41 cellular contexts compared by ENCODE assay signal in the genomic region with DNA sequence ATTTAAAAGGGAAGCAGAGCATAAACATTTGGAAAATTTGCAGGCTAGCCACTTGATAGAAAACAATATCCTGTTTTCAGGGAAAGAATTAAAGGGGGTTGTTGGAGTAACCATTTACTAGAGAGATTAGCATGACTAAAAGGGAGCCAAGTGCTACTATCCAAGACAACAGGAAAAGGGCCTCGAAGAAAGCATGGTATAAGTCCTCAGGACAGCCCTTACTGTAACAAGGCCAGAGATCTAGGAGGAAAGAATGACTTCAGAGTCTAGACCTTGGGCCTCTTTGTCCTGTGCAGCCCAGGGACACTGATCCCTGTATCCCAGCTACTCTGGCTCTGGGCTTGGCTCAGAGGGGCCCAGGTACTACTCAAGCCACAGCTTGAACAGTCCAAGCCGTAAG. TPM values are rescaled to one million over a fixed set of nuclear protein-coding genes. Genes with fewer than 3 reads are reported as not detected.
"Had no signal": no experiment of that assay in that cellular context is flagged by ENCODE, and none has a peak within 500 bp of the region (broad histone marks: within the 10 kb centered on the region; RNA-seq: fewer than 3 reads in every experiment).

No MANE protein-coding gene starts in this region.

- H3K9me3 Mint-ChIP-seq: activated CD4-positive, alpha-beta memory T cell treated with anti-CD3 and anti-CD28 coated beads for 36 hours; activated CD4-positive, alpha-beta T cell treated with anti-CD3 and anti-CD28 coated beads, Interleukin-2, amount 10 ng/mL, durations not matched to agents 24 days and 14 days; activated naive CD4-positive, alpha-beta T cell treated with anti-CD3 and anti-CD28 coated beads for 36 hours; activated naive CD4-positive, alpha-beta T cell treated with anti-CD3 and anti-CD28 coated beads, Interleukin-2, amount 50 U/mL, for 24 hours; activated naive CD8-positive, alpha-beta T cell treated with anti-CD3 and anti-CD28 coated beads for 36 hours; activated naive CD8-positive, alpha-beta T cell treated with anti-CD3 and anti-CD28 coated beads, Interleukin-2, amount 50 U/mL, for 24 hours; activated T-helper 1 cell treated with anti-CD3 and anti-CD28 coated beads, Interleukin-12 subunit alpha, Interleukin-12 subunit beta, Interleukin-2, Interleukin-4 antibody, amounts not matched to agents 30 ng/mL and 10 ng/mL and 1 ng/mL, durations not matched to agents 14 hours and 24 hours and 36 hours; activated T-helper 2 cell treated with anti-CD3 and anti-CD28 coated beads, Interferon-gamma antibody, Interleukin-2, Interleukin-4, amounts not matched to agents 10 μg/mL and 5 μg/mL and 100 μg/mL, durations not matched to agents 14 hours and 24 hours and 36 hours; endodermal cell; T-helper 2 cell treated with Interferon-gamma antibody and Interleukin-4, amounts not matched to agents 5 μg/mL and 100 μg/mL, for 36 hours had no signal

- H3K27ac Mint-ChIP-seq: activated CD4-positive, alpha-beta memory T cell treated with anti-CD3 and anti-CD28 coated beads for 36 hours; activated CD4-positive, alpha-beta T cell treated with anti-CD3 and anti-CD28 coated beads for 36 hours; activated CD4-positive, alpha-beta T cell treated with anti-CD3 and anti-CD28 coated beads, Interleukin-2, amount 10 ng/mL, durations not matched to agents 24 days and 14 days; activated CD8-positive, alpha-beta memory T cell treated with anti-CD3 and anti-CD28 coated beads, Interleukin-2, amount 10 ng/mL, durations not matched to agents 7 days and 5 days; activated CD8-positive, alpha-beta T cell treated with anti-CD3 and anti-CD28 coated beads, Interleukin-2, amount 10 ng/mL, durations not matched to agents 7 days and 5 days; activated naive CD4-positive, alpha-beta T cell treated with anti-CD3 and anti-CD28 coated beads for 36 hours; activated naive CD8-positive, alpha-beta T cell treated with anti-CD3 and anti-CD28 coated beads for 36 hours; activated naive CD8-positive, alpha-beta T cell treated with anti-CD3 and anti-CD28 coated beads, Interleukin-2, amount 50 U/mL, for 24 hours; activated T-helper 1 cell treated with anti-CD3 and anti-CD28 coated beads, Interleukin-12 subunit alpha, Interleukin-12 subunit beta, Interleukin-2, Interleukin-4 antibody, amounts not matched to agents 30 ng/mL and 10 ng/mL and 1 ng/mL, durations not matched to agents 14 hours and 24 hours and 36 hours; activated T-helper 2 cell treated with anti-CD3 and anti-CD28 coated beads, Interferon-gamma antibody, Interleukin-2, Interleukin-4, amounts not matched to agents 10 μg/mL and 5 μg/mL and 100 μg/mL, durations not matched to agents 14 hours and 24 hours and 36 hours; endodermal cell; T-helper 17 cell; T-helper 2 cell treated with Interferon-gamma antibody and Interleukin-4, amounts not matched to agents 5 μg/mL and 100 μg/mL, for 36 hours had no signal

- H3K27ac ChIP-seq: adrenal gland, body of pancreas, breast epithelium, cardiac muscle cell, colonic mucosa, foreskin keratinocyte, gastrocnemius medialis, heart right ventricle, WERI-Rb-1 had no signal

- H3K27me3 ChIP-seq: adrenal gland, body of pancreas, breast epithelium, cardiac muscle cell, colonic mucosa, foreskin keratinocyte, gastrocnemius medialis, heart right ventricle had no signal

- H3K36me3 Mint-ChIP-seq: activated CD4-positive, alpha-beta memory T cell treated with anti-CD3 and anti-CD28 coated beads for 36 hours; activated CD8-positive, alpha-beta memory T cell treated with anti-CD3 and anti-CD28 coated beads, Interleukin-2, amount 10 ng/mL, durations not matched to agents 7 days and 5 days; activated naive CD4-positive, alpha-beta T cell treated with anti-CD3 and anti-CD28 coated beads, Interleukin-2, amount 50 U/mL, for 24 hours; activated naive CD8-positive, alpha-beta T cell treated with anti-CD3 and anti-CD28 coated beads for 36 hours had no signal

- H3K36me3 ChIP-seq: adrenal gland, breast epithelium, cardiac muscle cell, colonic mucosa, gastrocnemius medialis, WERI-Rb-1 had no signal

- DNase-seq: activated CD4-positive, alpha-beta memory T cell treated with anti-CD3 and anti-CD28 coated beads for 36 hours; activated CD4-positive, alpha-beta T cell treated with anti-CD3 and anti-CD28 coated beads for 36 hours; activated CD4-positive, alpha-beta T cell treated with anti-CD3 and anti-CD28 coated beads, Interleukin-2, amount 10 ng/mL, durations not matched to agents 24 days and 14 days; activated CD4-positive, CD25-positive, alpha-beta regulatory T cell; activated CD4-positive, CD25-positive, alpha-beta regulatory T cell treated with anti-CD3 and anti-CD28 coated beads, Interleukin-2, amount 50 U/mL, for 72 hours; activated CD8-positive, alpha-beta memory T cell treated with anti-CD3 and anti-CD28 coated beads, Interleukin-2, amount 10 ng/mL, durations not matched to agents 7 days and 5 days; activated CD8-positive, alpha-beta memory T cell treated with anti-CD3 and anti-CD28 coated beads, Interleukin-2, amount 50 U/mL, for 4 hours; activated CD8-positive, alpha-beta T cell treated with anti-CD3 and anti-CD28 coated beads, Interleukin-2, amount 10 ng/mL, durations not matched to agents 7 days and 5 days; activated effector memory CD4-positive, alpha-beta T cell treated with anti-CD3 and anti-CD28 coated beads, Interleukin-2, amount 50 U/mL, for 16 hours; activated naive CD4-positive, alpha-beta T cell treated with anti-CD3 and anti-CD28 coated beads for 36 hours; activated naive CD8-positive, alpha-beta T cell treated with anti-CD3 and anti-CD28 coated beads for 36 hours; activated naive CD8-positive, alpha-beta T cell treated with anti-CD3 and anti-CD28 coated beads, Interleukin-2, amount 50 U/mL, for 24 hours; activated T-cell treated with anti-CD3 and anti-CD28 coated beads, Interleukin-2, amount 50 U/mL, for 1 hour; activated T-cell treated with anti-CD3 and anti-CD28 coated beads, Interleukin-2, amount 50 U/mL, for 48 hours; adrenal gland; amygdala; aorta; body of pancreas; central memory CD4-positive, alpha-beta T cell; cerebellar nuclear complex; colonic mucosa; effector CD8-positive, alpha-beta T cell; endodermal cell; foreskin keratinocyte; gastrocnemius medialis; glutamatergic neuron; heart right ventricle; T-helper 1 cell; T-helper 17 cell; T1000; WERI-Rb-1 had no signal

- H3K27me3 Mint-ChIP-seq: activated CD4-positive, alpha-beta memory T cell treated with anti-CD3 and anti-CD28 coated beads for 36 hours; activated CD4-positive, alpha-beta T cell treated with anti-CD3 and anti-CD28 coated beads, Interleukin-2, amount 10 ng/mL, durations not matched to agents 24 days and 14 days; activated CD8-positive, alpha-beta memory T cell treated with anti-CD3 and anti-CD28 coated beads, Interleukin-2, amount 10 ng/mL, durations not matched to agents 7 days and 5 days; activated naive CD4-positive, alpha-beta T cell treated with anti-CD3 and anti-CD28 coated beads, Interleukin-2, amount 50 U/mL, for 24 hours had no signal

- H3K4me1 Mint-ChIP-seq: activated CD4-positive, alpha-beta T cell treated with anti-CD3 and anti-CD28 coated beads for 36 hours; activated CD4-positive, alpha-beta T cell treated with anti-CD3 and anti-CD28 coated beads, Interleukin-2, amount 10 ng/mL, durations not matched to agents 24 days and 14 days; activated CD8-positive, alpha-beta memory T cell treated with anti-CD3 and anti-CD28 coated beads, Interleukin-2, amount 10 ng/mL, durations not matched to agents 7 days and 5 days; activated naive CD4-positive, alpha-beta T cell treated with anti-CD3 and anti-CD28 coated beads, Interleukin-2, amount 50 U/mL, for 24 hours; activated naive CD8-positive, alpha-beta T cell treated with anti-CD3 and anti-CD28 coated beads for 36 hours; activated naive CD8-positive, alpha-beta T cell treated with anti-CD3 and anti-CD28 coated beads, Interleukin-2, amount 50 U/mL, for 24 hours; endodermal cell; T-helper 17 cell had no signal

- H3K4me1 ChIP-seq: adrenal gland, body of pancreas, breast epithelium, colonic mucosa, foreskin keratinocyte, gastrocnemius medialis, heart right ventricle had no signal

- H3K4me3 ChIP-seq: adrenal gland, body of pancreas, breast epithelium, cardiac muscle cell, colonic mucosa, gastrocnemius medialis, heart right ventricle had no signal

- ATAC-seq: activated CD4-positive, alpha-beta T cell treated with anti-CD3 and anti-CD28 coated beads for 36 hours; activated CD8-positive, alpha-beta memory T cell treated with anti-CD3 and anti-CD28 coated beads, Interleukin-2, amount 10 ng/mL, durations not matched to agents 7 days and 5 days; activated CD8-positive, alpha-beta T cell treated with anti-CD3 and anti-CD28 coated beads, Interleukin-2, amount 10 ng/mL, durations not matched to agents 7 days and 5 days; activated naive CD8-positive, alpha-beta T cell treated with anti-CD3 and anti-CD28 coated beads, Interleukin-2, amount 50 U/mL, for 24 hours; body of pancreas; esophagus mucosa; foreskin keratinocyte; gastrocnemius medialis; heart right ventricle; T-helper 17 cell had no signal

- H3K9me3 ChIP-seq: adrenal gland, body of pancreas, breast epithelium, colonic mucosa, gastrocnemius medialis, heart right ventricle had no signal

- H3K4me3 Mint-ChIP-seq: activated CD4-positive, alpha-beta memory T cell treated with anti-CD3 and anti-CD28 coated beads for 36 hours; activated CD4-positive, alpha-beta T cell treated with anti-CD3 and anti-CD28 coated beads for 36 hours; activated CD4-positive, alpha-beta T cell treated with anti-CD3 and anti-CD28 coated beads, Interleukin-2, amount 10 ng/mL, durations not matched to agents 24 days and 14 days; activated CD8-positive, alpha-beta memory T cell treated with anti-CD3 and anti-CD28 coated beads, Interleukin-2, amount 10 ng/mL, durations not matched to agents 7 days and 5 days; activated CD8-positive, alpha-beta T cell treated with anti-CD3 and anti-CD28 coated beads, Interleukin-2, amount 10 ng/mL, durations not matched to agents 7 days and 5 days; activated naive CD4-positive, alpha-beta T cell treated with anti-CD3 and anti-CD28 coated beads for 36 hours; activated naive CD4-positive, alpha-beta T cell treated with anti-CD3 and anti-CD28 coated beads, Interleukin-2, amount 50 U/mL, for 24 hours; activated naive CD8-positive, alpha-beta T cell treated with anti-CD3 and anti-CD28 coated beads for 36 hours; activated naive CD8-positive, alpha-beta T cell treated with anti-CD3 and anti-CD28 coated beads, Interleukin-2, amount 50 U/mL, for 24 hours; activated T-helper 1 cell treated with anti-CD3 and anti-CD28 coated beads, Interleukin-12 subunit alpha, Interleukin-12 subunit beta, Interleukin-2, Interleukin-4 antibody, amounts not matched to agents 30 ng/mL and 10 ng/mL and 1 ng/mL, durations not matched to agents 14 hours and 24 hours and 36 hours; endodermal cell; T-helper 17 cell; T-helper 2 cell treated with Interferon-gamma antibody and Interleukin-4, amounts not matched to agents 5 μg/mL and 100 μg/mL, for 36 hours had no signal

RNA-seq across cellular contexts. Expression of gene TPO, which starts 16.6 kb away (rescaled TPM):
- total RNA-seq: activated CD4-positive, alpha-beta memory T cell treated with anti-CD3 and anti-CD28 coated beads for 36 hours; activated CD4-positive, alpha-beta T cell treated with anti-CD3 and anti-CD28 coated beads for 36 hours; activated CD4-positive, alpha-beta T cell treated with anti-CD3 and anti-CD28 coated beads, Interleukin-2, amount 10 ng/mL, durations not matched to agents 24 days and 14 days; activated CD8-positive, alpha-beta memory T cell treated with anti-CD3 and anti-CD28 coated beads for 36 hours; activated CD8-positive, alpha-beta T cell treated with anti-CD3 and anti-CD28 coated beads, Interleukin-2, amount 10 ng/mL, durations not matched to agents 7 days and 5 days; activated naive CD4-positive, alpha-beta T cell treated with anti-CD3 and anti-CD28 coated beads for 36 hours; activated naive CD8-positive, alpha-beta T cell treated with anti-CD3 and anti-CD28 coated beads for 36 hours; activated T-helper 1 cell treated with anti-CD3 and anti-CD28 coated beads, Interleukin-12 subunit alpha, Interleukin-12 subunit beta, Interleukin-2, Interleukin-4 antibody, amounts not matched to agents 30 ng/mL and 10 ng/mL and 1 ng/mL, durations not matched to agents 14 hours and 24 hours and 36 hours; activated T-helper 2 cell treated with anti-CD3 and anti-CD28 coated beads, Interferon-gamma antibody, Interleukin-2, Interleukin-4, amounts not matched to agents 10 μg/mL and 5 μg/mL and 100 μg/mL, durations not matched to agents 14 hours and 24 hours and 36 hours; dermis microvascular lymphatic vessel endothelial cell; endodermal cell; epithelial cell of proximal tubule; foreskin keratinocyte had no signal
